ENCODE assay signal across 18 cellular contexts in the genomic region with DNA sequence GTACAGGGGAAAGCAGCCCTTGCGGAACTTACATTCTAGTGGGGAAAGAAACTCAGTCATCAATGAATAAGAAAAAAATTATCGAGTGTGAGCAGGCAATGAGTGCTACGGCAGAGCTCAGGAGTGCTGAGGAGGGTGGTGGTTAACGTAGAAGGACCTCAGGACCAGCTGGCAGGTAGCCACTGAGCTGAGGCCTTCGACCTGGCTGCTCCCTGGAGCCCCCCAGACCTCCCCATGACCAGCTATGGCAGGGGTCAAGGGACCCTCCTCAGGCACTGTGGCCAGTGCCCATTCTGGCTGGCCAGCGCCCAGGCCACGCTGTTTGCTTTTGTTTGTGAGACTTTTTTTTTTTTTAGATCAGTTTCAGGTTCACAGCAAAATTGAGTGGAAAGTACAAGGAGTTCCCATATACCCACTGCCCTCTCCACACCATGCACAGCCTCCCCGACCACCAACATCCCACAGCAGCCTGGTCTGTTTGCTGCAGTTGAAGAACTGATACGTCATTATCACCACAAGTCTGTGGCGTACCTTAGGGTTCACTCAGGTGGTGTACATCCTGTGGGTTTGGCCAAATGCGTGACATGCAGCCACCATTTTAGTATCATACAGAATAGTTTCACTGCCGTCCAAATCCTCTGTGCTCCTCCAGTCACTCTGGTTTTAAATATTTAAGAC. TPM values are rescaled to one million over a fixed set of nuclear protein-coding genes. Genes with fewer than 3 reads are reported as not detected.
DNase-seq lines count a peak whose midpoint lies in the region; ATAC-seq, FAIRE-seq and TF ChIP-seq lines count a peak whose summit lies in the region.
"Had no signal": no experiment of that assay in that cellular context is flagged by ENCODE, and none has a peak within 500 bp of the region (broad histone marks: within the 10 kb centered on the region; RNA-seq: fewer than 3 reads in every experiment).

No MANE protein-coding gene starts in this region.

- H3K27ac Mint-ChIP-seq in chondrocyte (ENCODE audit: unreplicated experiment) (no peak overlapping the region), CD14-positive monocyte (no peak overlapping the region)
- H3K27ac Mint-ChIP-seq: activated naive CD4-positive, alpha-beta T cell treated with anti-CD3 and anti-CD28 coated beads, Interleukin-2, amount 50 U/mL, for 72 hours had no signal

- H3K4me3 Mint-ChIP-seq in chondrocyte (ENCODE audit: unreplicated experiment) (no peak overlapping the region), CD14-positive monocyte (no peak overlapping the region)

- no peak overlapping the region for H3K23ac ChIP-seq in mesendoderm (ENCODE audit: low read length)

- no peaks in the 10 kb centered on the region for H3K79me1 ChIP-seq in mesendoderm (ENCODE audit: low read length)

- H3K27me3 Mint-ChIP-seq in chondrocyte (ENCODE audit: low read depth): peaks cover 4% of the 10 kb centered on the region
- H3K27me3 Mint-ChIP-seq in CD14-positive monocyte (ENCODE audit: low read depth in 3 of 3): peaks cover 0 to 2% (median 0%) of the 10 kb centered on the region in 3 donors

- H3K79me2 ChIP-seq in mesendoderm (ENCODE audit: control insufficient read depth, insufficient read depth, low read length): no peaks in the 10 kb centered on the region

- H2BK5ac ChIP-seq in mesendoderm (ENCODE audit: low read length): no peak overlapping the region

- TF ChIP-seq CTCF in chondrocyte (IDR thresholded peaks at IDR 0.05) (no peak), CD14-positive monocyte (IDR thresholded peaks at IDR 0.05) (no peak)

- H3K4me1 ChIP-seq in small intestine (ENCODE audit: control insufficient read depth in 2 of 2, insufficient read depth in 1 of 2, low read depth in 1 of 2, low read length in 1 of 2) (peaks cover 0 to 6% of the 10 kb centered on the region in 2 donors), mesendoderm (ENCODE audit: control insufficient read depth, low read depth, low read length) (peaks cover 4% of the 10 kb centered on the region)

- intact Hi-C loops in CD14-positive monocyte (cut with micrococcal nuclease): no loop called here

- no peak overlapping the region for H2BK15ac ChIP-seq in mesendoderm (replicated peaks; ENCODE audit: low read depth)

- H3K36me3 Mint-ChIP-seq in chondrocyte (ENCODE audit: low read depth) (no peaks in the 10 kb centered on the region), CD14-positive monocyte (no peaks in the 10 kb centered on the region)
- H3K36me3 Mint-ChIP-seq: activated naive CD4-positive, alpha-beta T cell treated with anti-CD3 and anti-CD28 coated beads, Interleukin-2, amount 50 U/mL, for 72 hours had no signal

- H4K8ac ChIP-seq in mesendoderm (ENCODE audit: low read depth, low read length): no peak overlapping the region

- H3K56ac ChIP-seq in mesendoderm (ENCODE audit: low read length): no peak overlapping the region

- H3K4me1 Mint-ChIP-seq in chondrocyte (ENCODE audit: low read depth) (no peaks in the 10 kb centered on the region), CD14-positive monocyte (peaks cover 5% of the 10 kb centered on the region)

- H3K9me3 Mint-ChIP-seq in chondrocyte (ENCODE audit: low read depth) (no peaks in the 10 kb centered on the region), CD14-positive monocyte (peaks cover 0 to 3% (median 0%) of the 10 kb centered on the region in 7 donors)
- H3K9me3 Mint-ChIP-seq: activated naive CD4-positive, alpha-beta T cell treated with anti-CD3 and anti-CD28 coated beads, Interleukin-2, amount 50 U/mL, for 72 hours had no signal

- no peaks in the 10 kb centered on the region for H3K27me3 ChIP-seq in small intestine (ENCODE audit: control insufficient read depth in 2 of 2, insufficient read depth in 2 of 2, low read length in 2 of 2)
- no peaks in the 10 kb centered on the region for H3K27me3 ChIP-seq in mesendoderm (ENCODE audit: insufficient read depth, low read length, poor library complexity)

- WGBS in small intestine, 3 donors: 76 to 82% (median 76%) methylated on average over 12 of the region's 12 CpGs
- WGBS in mesendoderm (ENCODE audit: extremely low coverage, insufficient coverage, low lambda C conversion rate): no CpG with 5 or more reads among the region's 12 CpGs

- H3K36me3 ChIP-seq in small intestine (ENCODE audit: control insufficient read depth in 2 of 2, insufficient read depth in 2 of 2, low read length in 2 of 2): no peaks in the 10 kb centered on the region
- H3K36me3 ChIP-seq in mesendoderm (ENCODE audit: control insufficient read depth, insufficient read depth, low read length): no peaks in the 10 kb centered on the region

- no peak overlapping the region for H3K18ac ChIP-seq in mesendoderm (ENCODE audit: low read length)

- peak; percentile 61 for ATAC-seq in HG02885 (IDR thresholded peaks at IDR 0.05; ENCODE audit: poor library complexity, unreplicated experiment)
- ATAC-seq: activated naive CD4-positive, alpha-beta T cell treated with anti-CD3 and anti-CD28 coated beads, Interleukin-2, amount 50 U/mL, for 72 hours had no signal

- H3K4me2 ChIP-seq in mesendoderm (ENCODE audit: low read length): no peak overlapping the region

- DNase-seq in activated CD8-positive, alpha-beta memory T cell treated with anti-CD3 and anti-CD28 coated beads, Interleukin-2, amount 50 U/mL, for 48 hours: peak; percentile 39
- DNase-seq in activated CD8-positive, alpha-beta memory T cell treated with anti-CD3 and anti-CD28 coated beads for 24 hours: no peak
- DNase-seq in chondrocyte (ENCODE audit: low spot score): peak; percentile 51
- peak; percentile 34 for DNase-seq in small intestine
- DNase-seq in mesendoderm: no peak
- no peak for DNase-seq in NCI-H524 treated with DMSO at 0.1 percent for 48 hours (lab: John Stamatoyannopoulos, UW)
- no peak for DNase-seq in CD14-positive monocyte (ENCODE audit: low spot score)
- DNase-seq: foreskin melanocyte, NCI-H187 treated with DMSO at 0.1 percent for 48 hours, NCI-H748 treated with DMSO at 0.1 percent for 48 hours, occipital lobe, T1000 had no signal

- FAIRE-seq in small intestine (lab: Jason Lieb, UNC): no peak
- FAIRE-seq: bronchial epithelial cell, endometrium had no signal

- H3K9ac ChIP-seq in mesendoderm (ENCODE audit: low read length): no peak overlapping the region

- no peak overlapping the region for H3K27ac ChIP-seq in small intestine (ENCODE audit: low read depth in 1 of 2, low read length in 1 of 2)
- no peak overlapping the region for H3K27ac ChIP-seq in mesendoderm (ENCODE audit: low read depth, low read length)
- H3K27ac ChIP-seq: skin epidermis had no signal

- H2AK5ac ChIP-seq in mesendoderm (ENCODE audit: low read length): no peak overlapping the region

- no peak overlapping the region for H4K5ac ChIP-seq in mesendoderm (ENCODE audit: low read length)

- H3K9me3 ChIP-seq in small intestine (ENCODE audit: control insufficient read depth, low read depth): no peaks in the 10 kb centered on the region

- H3K4ac ChIP-seq in mesendoderm (ENCODE audit: low read depth, low read length): no peak overlapping the region

- H2BK120ac ChIP-seq in mesendoderm (ENCODE audit: low read depth, low read length): no peak overlapping the region

- H3K4me3 ChIP-seq in small intestine (ENCODE audit: low read depth in 1 of 2, low read length in 2 of 2): no peak overlapping the region
- no peak overlapping the region for H3K4me3 ChIP-seq in mesendoderm (ENCODE audit: low read length)
- H3K4me3 ChIP-seq: skin epidermis had no signal

RNA-seq across cellular contexts. Expression of a gene that starts 11.8 kb away (rescaled TPM):
- total RNA-seq in chondrocyte: not detected in 3 replicates
- polyA plus RNA-seq in small intestine (10 to 100 TPM; 10.7 to 27.5 (median 20.0) TPM), CD14-positive monocyte (under 1 TPM in 1 of 2 donors, not detected in 1; 0.04 TPM)
- polyA plus RNA-seq in mesendoderm (2013, experiment 1 of 2): 0.31 TPM
- polyA plus RNA-seq in mesendoderm (2013, experiment 2 of 2): 0.46 TPM
- total RNA-seq: G401 had no signal

RNA-seq across cellular contexts. Expression of a gene that starts 48.6 kb away (rescaled TPM):
- total RNA-seq in chondrocyte: 3.2 to 4.2 TPM (median 4.0 TPM) in 3 replicates
- polyA plus RNA-seq in small intestine (1 to 10 TPM; 2.5 to 4.8 (median 3.0) TPM), CD14-positive monocyte (1 to 10 TPM in 1 of 2 donors, under 1 TPM in 1; 0.92 to 1.2 TPM)
- polyA plus RNA-seq in mesendoderm (2013, experiment 1 of 2): 3.3 TPM
- 3.5 TPM for polyA plus RNA-seq in mesendoderm (2013, experiment 2 of 2)

Comparison
In these comparisons a context has a peak if more than half of its experiments do, and no peak if none do; other contexts are left out.
1. DNase-seq: peak in activated CD8-positive, alpha-beta memory T cell treated with anti-CD3 and anti-CD28 coated beads, Interleukin-2, amount 50 U/mL, for 48 hours (single experiment), chondrocyte (single experiment) and small intestine (single experiment); none in activated CD8-positive, alpha-beta memory T cell treated with anti-CD3 and anti-CD28 coated beads for 24 hours (single experiment), mesendoderm (single experiment), NCI-H524 treated with DMSO at 0.1 percent for 48 hours (single experiment) and CD14-positive monocyte (single experiment).
2. RNA of a gene that starts 11.8 kb away (polyA plus RNA-seq): 10.7 to 27.5 TPM in small intestine; 0.04 TPM in CD14-positive monocyte; every median in the first group is over 10 times any median in the second.